ENCODE assay signal across 1 cellular context in the genomic region with DNA sequence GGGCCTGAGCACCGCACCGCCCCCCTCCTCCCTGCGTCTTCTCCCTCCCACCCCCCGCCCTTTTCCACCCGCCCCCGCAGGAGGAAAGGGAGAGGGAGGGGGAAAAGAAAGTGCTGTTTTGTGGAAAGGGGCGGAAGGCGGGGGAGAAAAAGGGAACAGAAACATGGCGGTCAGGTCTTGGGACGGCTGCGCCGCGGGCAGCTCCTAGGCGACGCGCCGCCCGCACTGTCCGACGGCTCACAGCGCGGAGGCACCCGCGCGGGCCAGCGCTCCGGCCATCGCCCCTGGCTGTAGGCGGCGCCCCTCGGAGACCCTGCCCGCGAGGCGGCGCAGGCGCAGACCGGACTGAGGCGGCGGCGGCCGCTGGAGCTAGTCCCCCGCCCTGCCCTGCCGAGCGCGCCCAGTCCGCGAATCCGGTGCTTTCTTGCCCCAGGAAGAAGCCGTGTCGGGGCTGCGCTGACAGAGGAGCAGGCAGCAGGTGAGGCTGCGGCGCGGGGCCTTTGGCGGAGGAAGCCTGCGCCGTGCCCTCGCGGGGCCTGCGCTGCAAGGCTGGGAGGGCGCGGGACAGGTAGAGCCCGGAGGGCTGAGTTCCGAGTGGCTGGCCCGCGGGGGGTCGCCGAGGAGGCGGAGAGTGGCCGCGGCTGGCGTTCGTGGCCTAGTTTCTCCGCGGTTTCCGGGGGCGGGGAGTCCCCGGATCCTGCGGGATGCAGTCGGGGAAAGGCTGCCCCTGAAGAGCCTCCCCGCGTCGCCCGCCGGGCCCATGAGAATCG.
TF ChIP-seq lines count a peak whose summit lies in the region.

A gene (plus strand): TSS at position 338 of the 770 bp plus-strand sequence. CDS start 45,482 bp downstream, outside the sequence.

TF ChIP-seq in HepG2, 621 proteins besides CTCF, POLR2A, EP300 and RAD21 (continued from another document and continues in another):
- TF ChIP-seq, protein P1, sequence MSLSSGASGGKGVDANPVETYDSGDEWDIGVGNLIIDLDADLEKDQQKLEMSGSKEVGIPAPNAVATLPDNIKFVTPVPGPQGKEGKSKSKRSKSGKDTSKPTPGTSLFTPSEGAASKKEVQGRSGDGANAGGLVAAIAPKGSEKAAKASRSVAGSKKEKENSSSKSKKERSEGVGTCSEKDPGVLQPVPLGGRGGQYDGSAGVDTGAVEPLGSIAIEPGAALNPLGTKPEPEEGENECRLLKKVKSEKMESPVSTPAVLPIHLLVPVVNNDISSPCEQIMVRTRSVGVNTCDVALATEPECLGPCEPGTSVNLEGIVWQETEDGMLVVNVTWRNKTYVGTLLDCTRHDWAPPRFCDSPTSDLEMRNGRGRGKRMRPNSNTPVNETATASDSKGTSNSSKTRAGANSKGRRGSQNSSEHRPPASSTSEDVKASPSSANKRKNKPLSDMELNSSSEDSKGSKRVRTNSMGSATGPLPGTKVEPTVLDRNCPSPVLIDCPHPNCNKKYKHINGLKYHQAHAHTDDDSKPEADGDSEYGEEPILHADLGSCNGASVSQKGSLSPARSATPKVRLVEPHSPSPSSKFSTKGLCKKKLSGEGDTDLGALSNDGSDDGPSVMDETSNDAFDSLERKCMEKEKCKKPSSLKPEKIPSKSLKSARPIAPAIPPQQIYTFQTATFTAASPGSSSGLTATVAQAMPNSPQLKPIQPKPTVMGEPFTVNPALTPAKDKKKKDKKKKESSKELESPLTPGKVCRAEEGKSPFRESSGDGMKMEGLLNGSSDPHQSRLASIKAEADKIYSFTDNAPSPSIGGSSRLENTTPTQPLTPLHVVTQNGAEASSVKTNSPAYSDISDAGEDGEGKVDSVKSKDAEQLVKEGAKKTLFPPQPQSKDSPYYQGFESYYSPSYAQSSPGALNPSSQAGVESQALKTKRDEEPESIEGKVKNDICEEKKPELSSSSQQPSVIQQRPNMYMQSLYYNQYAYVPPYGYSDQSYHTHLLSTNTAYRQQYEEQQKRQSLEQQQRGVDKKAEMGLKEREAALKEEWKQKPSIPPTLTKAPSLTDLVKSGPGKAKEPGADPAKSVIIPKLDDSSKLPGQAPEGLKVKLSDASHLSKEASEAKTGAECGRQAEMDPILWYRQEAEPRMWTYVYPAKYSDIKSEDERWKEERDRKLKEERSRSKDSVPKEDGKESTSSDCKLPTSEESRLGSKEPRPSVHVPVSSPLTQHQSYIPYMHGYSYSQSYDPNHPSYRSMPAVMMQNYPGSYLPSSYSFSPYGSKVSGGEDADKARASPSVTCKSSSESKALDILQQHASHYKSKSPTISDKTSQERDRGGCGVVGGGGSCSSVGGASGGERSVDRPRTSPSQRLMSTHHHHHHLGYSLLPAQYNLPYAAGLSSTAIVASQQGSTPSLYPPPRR (CRISPR knock-in tag; IDR thresholded peaks at IDR 0.05; ENCODE audit: borderline replicate concordance), result 0 out of 2 replicates have a peak, but pooled peaks have one; percentile 37
- TF ChIP-seq SALL1 (CRISPR knock-in tag; IDR thresholded peaks at IDR 0.05), result peak; percentile 77
- peak; percentile 86 for TF ChIP-seq KAT8 (CRISPR knock-in tag; IDR thresholded peaks at IDR 0.05)
- TF ChIP-seq EED (CRISPR knock-in tag; IDR thresholded peaks at IDR 0.05), result no peak; the same call in none of the 2 replicates
- TF ChIP-seq ZNF589 (CRISPR knock-in tag; conservative IDR thresholded peaks at IDR 0.05), result peak; percentile 58; the same call in 1 of the 2 replicates
- no peak for TF ChIP-seq NR1H2 (CRISPR knock-in tag; IDR thresholded peaks at IDR 0.05; ENCODE audit: borderline replicate concordance, low read depth)
- TF ChIP-seq, protein P2, sequence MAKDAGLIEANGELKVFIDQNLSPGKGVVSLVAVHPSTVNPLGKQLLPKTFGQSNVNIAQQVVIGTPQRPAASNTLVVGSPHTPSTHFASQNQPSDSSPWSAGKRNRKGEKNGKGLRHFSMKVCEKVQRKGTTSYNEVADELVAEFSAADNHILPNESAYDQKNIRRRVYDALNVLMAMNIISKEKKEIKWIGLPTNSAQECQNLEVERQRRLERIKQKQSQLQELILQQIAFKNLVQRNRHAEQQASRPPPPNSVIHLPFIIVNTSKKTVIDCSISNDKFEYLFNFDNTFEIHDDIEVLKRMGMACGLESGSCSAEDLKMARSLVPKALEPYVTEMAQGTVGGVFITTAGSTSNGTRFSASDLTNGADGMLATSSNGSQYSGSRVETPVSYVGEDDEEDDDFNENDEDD (CRISPR knock-in tag; IDR thresholded peaks at IDR 0.05; ENCODE audit: borderline replicate concordance), result peak; percentile 79; the same call in 1 of the 2 replicates
- no peak for TF ChIP-seq ZNF7 (CRISPR knock-in tag; IDR thresholded peaks at IDR 0.05)
- TF ChIP-seq ZNF367 (CRISPR knock-in tag; IDR thresholded peaks at IDR 0.05; ENCODE audit: borderline replicate concordance), result no peak; the same call in 1 of the 2 replicates
- TF ChIP-seq, protein P3, sequence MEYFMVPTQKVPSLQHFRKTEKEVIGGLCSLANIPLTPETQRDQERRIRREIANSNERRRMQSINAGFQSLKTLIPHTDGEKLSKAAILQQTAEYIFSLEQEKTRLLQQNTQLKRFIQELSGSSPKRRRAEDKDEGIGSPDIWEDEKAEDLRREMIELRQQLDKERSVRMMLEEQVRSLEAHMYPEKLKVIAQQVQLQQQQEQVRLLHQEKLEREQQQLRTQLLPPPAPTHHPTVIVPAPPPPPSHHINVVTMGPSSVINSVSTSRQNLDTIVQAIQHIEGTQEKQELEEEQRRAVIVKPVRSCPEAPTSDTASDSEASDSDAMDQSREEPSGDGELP (IDR thresholded peaks at IDR 0.05; ENCODE audit: borderline replicate concordance, low read depth), result no peak; the same call in 1 of the 2 replicates
- peak; percentile 81; the same call in 1 of the 2 replicates for TF ChIP-seq ISL2 (CRISPR knock-in tag; IDR thresholded peaks at IDR 0.05)
- TF ChIP-seq FIP1L1 (IDR thresholded peaks at IDR 0.05; ENCODE audit: borderline replicate concordance, insufficient read depth, low read depth, low read length), result no peak
- no peak for TF ChIP-seq ZNF326 (CRISPR knock-in tag; IDR thresholded peaks at IDR 0.05; ENCODE audit: borderline replicate concordance)
- TF ChIP-seq HOXA9 (CRISPR knock-in tag; IDR thresholded peaks at IDR 0.05; ENCODE audit: borderline replicate concordance), result 0 out of 2 replicates have a peak, but pooled peaks have one; percentile 23
- peak; percentile 72 for TF ChIP-seq AGO2 (optimal IDR thresholded peaks at IDR 0.05; ENCODE audit: low read depth, low read length)
- TF ChIP-seq, protein P4, sequence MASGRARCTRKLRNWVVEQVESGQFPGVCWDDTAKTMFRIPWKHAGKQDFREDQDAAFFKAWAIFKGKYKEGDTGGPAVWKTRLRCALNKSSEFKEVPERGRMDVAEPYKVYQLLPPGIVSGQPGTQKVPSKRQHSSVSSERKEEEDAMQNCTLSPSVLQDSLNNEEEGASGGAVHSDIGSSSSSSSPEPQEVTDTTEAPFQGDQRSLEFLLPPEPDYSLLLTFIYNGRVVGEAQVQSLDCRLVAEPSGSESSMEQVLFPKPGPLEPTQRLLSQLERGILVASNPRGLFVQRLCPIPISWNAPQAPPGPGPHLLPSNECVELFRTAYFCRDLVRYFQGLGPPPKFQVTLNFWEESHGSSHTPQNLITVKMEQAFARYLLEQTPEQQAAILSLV (CRISPR knock-in tag; IDR thresholded peaks at IDR 0.05; ENCODE audit: borderline replicate concordance), result peak; percentile 76; the same call in 1 of the 2 replicates
- no peak for TF ChIP-seq NCOA1 (CRISPR knock-in tag; IDR thresholded peaks at IDR 0.05)
- no peak for TF ChIP-seq GTF2F1 (IDR thresholded peaks at IDR 0.05; ENCODE audit: low read length)
- peak; percentile 83; the same call in 1 of the 2 replicates for TF ChIP-seq ZNF563 (CRISPR knock-in tag; IDR thresholded peaks at IDR 0.05)
- TF ChIP-seq KLF15 (CRISPR knock-in tag; IDR thresholded peaks at IDR 0.05; ENCODE audit: borderline replicate concordance), result no peak
- peak; percentile 58; the same call in 1 of the 2 replicates for TF ChIP-seq ZNF605 (CRISPR knock-in tag; IDR thresholded peaks at IDR 0.05)
- TF ChIP-seq ZNF607 (CRISPR knock-in tag; IDR thresholded peaks at IDR 0.05; ENCODE audit: borderline replicate concordance), result peak; percentile 59; the same call in 1 of the 2 replicates
- TF ChIP-seq NONO (IDR thresholded peaks at IDR 0.05), result no peak
- TF ChIP-seq NONO (CRISPR knock-in tag; conservative IDR thresholded peaks at IDR 0.05), result peak; percentile 88
- TF ChIP-seq, protein P5, sequence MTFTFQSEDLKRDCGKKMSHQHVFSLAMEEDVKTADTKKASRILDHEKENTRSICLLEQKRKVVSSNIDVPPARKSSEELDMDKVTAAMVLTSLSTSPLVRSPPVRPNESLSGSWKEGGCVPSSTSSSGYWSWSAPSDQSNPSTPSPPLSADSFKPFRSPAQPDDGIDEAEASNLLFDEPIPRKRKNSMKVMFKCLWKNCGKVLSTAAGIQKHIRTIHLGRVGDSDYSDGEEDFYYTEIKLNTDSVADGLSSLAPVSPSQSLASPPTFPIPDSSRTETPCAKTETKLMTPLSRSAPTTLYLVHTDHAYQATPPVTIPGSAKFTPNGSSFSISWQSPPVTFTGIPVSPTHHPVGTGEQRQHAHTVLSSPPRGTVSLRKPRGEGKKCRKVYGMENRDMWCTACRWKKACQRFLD (CRISPR knock-in tag; IDR thresholded peaks at IDR 0.05; ENCODE audit: borderline replicate concordance), result 0 out of 2 replicates have a peak, but pooled peaks have one; percentile 56
- TF ChIP-seq, protein P6, sequence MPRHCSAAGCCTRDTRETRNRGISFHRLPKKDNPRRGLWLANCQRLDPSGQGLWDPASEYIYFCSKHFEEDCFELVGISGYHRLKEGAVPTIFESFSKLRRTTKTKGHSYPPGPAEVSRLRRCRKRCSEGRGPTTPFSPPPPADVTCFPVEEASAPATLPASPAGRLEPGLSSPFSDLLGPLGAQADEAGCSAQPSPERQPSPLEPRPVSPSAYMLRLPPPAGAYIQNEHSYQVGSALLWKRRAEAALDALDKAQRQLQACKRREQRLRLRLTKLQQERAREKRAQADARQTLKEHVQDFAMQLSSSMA (CRISPR knock-in tag; IDR thresholded peaks at IDR 0.05), result 0 out of 2 replicates have a peak, but pooled peaks have one; percentile 15
- TF ChIP-seq ZNF225 (CRISPR knock-in tag; IDR thresholded peaks at IDR 0.05), result peak; percentile 65; the same call in 1 of the 2 replicates
- TF ChIP-seq, protein P7, sequence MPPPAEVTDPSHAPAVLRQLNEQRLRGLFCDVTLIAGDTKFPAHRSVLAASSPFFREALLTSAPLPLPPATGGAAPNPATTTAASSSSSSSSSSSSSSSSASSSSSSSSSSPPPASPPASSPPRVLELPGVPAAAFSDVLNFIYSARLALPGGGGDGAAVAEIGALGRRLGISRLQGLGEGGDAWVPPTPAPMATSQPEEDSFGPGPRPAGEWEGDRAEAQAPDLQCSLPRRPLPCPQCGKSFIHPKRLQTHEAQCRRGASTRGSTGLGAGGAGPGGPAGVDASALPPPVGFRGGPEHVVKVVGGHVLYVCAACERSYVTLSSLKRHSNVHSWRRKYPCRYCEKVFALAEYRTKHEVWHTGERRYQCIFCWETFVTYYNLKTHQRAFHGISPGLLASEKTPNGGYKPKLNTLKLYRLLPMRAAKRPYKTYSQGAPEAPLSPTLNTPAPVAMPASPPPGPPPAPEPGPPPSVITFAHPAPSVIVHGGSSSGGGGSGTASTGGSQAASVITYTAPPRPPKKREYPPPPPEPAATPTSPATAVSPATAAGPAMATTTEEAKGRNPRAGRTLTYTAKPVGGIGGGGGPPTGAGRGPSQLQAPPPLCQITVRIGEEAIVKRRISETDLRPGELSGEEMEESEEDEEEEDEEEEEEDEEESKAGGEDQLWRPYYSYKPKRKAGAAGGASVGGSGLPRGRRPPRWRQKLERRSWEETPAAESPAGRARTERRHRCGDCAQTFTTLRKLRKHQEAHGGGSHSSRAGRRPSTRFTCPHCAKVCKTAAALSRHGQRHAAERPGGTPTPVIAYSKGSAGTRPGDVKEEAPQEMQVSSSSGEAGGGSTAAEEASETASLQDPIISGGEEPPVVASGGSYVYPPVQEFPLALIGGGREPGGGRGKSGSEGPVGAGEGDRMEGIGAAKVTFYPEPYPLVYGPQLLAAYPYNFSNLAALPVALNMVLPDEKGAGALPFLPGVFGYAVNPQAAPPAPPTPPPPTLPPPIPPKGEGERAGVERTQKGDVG (CRISPR knock-in tag; IDR thresholded peaks at IDR 0.05; ENCODE audit: borderline replicate concordance), result 0 out of 2 replicates have a peak, but pooled peaks have one; percentile 27
- no peak for TF ChIP-seq MATR3 (CRISPR knock-in tag; IDR thresholded peaks at IDR 0.05)
- no peak for TF ChIP-seq GABPA (IDR thresholded peaks at IDR 0.05; ENCODE audit: low read depth, low read length)
- no peak for TF ChIP-seq GABPA (CRISPR knock-in tag; IDR thresholded peaks at IDR 0.05; ENCODE audit: low read depth)
- TF ChIP-seq, protein P8, sequence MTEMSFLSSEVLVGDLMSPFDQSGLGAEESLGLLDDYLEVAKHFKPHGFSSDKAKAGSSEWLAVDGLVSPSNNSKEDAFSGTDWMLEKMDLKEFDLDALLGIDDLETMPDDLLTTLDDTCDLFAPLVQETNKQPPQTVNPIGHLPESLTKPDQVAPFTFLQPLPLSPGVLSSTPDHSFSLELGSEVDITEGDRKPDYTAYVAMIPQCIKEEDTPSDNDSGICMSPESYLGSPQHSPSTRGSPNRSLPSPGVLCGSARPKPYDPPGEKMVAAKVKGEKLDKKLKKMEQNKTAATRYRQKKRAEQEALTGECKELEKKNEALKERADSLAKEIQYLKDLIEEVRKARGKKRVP (CRISPR knock-in tag; IDR thresholded peaks at IDR 0.05), result no peak
- no peak for TF ChIP-seq SIX1 (CRISPR knock-in tag; IDR thresholded peaks at IDR 0.05; ENCODE audit: borderline replicate concordance)
- TF ChIP-seq ZEB1 (IDR thresholded peaks at IDR 0.05; ENCODE audit: insufficient replicate concordance, low read depth), result peak; percentile 80
- no peak; the same call in 1 of the 2 replicates for TF ChIP-seq ZNF556 (CRISPR knock-in tag; IDR thresholded peaks at IDR 0.05; ENCODE audit: borderline replicate concordance)
